1 cellular context compared by ENCODE assay signal in the genomic region with DNA sequence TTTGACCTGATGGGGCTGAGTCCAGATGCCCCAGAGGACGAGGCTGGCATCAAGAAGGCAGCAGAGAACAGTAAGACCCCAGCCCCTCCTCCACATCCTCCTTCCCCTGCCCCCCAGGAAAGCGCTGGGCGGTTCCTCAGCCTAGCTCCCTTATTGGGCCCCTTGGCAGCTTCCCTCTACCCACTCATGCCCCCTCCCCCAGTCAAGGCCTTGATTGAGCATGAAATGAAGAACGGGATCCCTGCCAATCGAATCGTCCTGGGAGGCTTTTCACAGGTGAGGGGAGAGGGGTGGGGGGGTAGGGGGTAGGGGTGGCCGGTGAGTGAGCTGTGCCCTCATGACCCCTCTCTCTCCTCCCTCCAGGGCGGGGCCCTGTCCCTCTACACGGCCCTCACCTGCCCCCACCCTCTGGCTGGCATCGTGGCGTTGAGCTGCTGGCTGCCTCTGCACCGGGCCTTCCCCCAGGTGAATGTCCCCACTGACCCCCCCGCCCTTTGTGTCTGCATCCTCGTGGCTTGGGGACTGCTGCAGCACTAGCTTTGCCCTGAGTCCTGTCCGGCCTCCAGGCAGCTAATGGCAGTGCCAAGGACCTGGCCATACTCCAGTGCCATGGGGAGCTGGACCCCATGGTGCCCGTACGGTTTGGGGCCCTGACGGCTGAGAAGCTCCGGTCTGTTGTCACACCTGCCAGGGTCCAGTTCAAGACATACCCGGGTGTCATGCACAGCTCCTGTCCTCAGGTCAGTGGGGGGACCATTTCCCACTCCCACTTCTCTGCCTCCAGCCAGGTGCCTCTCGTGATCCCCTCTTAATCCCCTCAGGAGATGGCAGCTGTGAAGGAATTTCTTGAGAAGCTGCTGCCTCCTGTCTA.
TF ChIP-seq lines count a peak whose summit lies in the region.

No MANE protein-coding gene starts in this region.

TF ChIP-seq in liver, 16 proteins besides CTCF, POLR2A, EP300 and RAD21:
- TF ChIP-seq, protein P1, sequence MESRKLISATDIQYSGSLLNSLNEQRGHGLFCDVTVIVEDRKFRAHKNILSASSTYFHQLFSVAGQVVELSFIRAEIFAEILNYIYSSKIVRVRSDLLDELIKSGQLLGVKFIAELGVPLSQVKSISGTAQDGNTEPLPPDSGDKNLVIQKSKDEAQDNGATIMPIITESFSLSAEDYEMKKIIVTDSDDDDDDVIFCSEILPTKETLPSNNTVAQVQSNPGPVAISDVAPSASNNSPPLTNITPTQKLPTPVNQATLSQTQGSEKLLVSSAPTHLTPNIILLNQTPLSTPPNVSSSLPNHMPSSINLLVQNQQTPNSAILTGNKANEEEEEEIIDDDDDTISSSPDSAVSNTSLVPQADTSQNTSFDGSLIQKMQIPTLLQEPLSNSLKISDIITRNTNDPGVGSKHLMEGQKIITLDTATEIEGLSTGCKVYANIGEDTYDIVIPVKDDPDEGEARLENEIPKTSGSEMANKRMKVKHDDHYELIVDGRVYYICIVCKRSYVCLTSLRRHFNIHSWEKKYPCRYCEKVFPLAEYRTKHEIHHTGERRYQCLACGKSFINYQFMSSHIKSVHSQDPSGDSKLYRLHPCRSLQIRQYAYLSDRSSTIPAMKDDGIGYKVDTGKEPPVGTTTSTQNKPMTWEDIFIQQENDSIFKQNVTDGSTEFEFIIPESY (IDR thresholded peaks at IDR 0.05), result no peak
- TF ChIP-seq, protein P2, sequence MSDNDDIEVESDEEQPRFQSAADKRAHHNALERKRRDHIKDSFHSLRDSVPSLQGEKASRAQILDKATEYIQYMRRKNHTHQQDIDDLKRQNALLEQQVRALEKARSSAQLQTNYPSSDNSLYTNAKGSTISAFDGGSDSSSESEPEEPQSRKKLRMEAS (IDR thresholded peaks at IDR 0.05), result no peak
- TF ChIP-seq, protein P3, sequence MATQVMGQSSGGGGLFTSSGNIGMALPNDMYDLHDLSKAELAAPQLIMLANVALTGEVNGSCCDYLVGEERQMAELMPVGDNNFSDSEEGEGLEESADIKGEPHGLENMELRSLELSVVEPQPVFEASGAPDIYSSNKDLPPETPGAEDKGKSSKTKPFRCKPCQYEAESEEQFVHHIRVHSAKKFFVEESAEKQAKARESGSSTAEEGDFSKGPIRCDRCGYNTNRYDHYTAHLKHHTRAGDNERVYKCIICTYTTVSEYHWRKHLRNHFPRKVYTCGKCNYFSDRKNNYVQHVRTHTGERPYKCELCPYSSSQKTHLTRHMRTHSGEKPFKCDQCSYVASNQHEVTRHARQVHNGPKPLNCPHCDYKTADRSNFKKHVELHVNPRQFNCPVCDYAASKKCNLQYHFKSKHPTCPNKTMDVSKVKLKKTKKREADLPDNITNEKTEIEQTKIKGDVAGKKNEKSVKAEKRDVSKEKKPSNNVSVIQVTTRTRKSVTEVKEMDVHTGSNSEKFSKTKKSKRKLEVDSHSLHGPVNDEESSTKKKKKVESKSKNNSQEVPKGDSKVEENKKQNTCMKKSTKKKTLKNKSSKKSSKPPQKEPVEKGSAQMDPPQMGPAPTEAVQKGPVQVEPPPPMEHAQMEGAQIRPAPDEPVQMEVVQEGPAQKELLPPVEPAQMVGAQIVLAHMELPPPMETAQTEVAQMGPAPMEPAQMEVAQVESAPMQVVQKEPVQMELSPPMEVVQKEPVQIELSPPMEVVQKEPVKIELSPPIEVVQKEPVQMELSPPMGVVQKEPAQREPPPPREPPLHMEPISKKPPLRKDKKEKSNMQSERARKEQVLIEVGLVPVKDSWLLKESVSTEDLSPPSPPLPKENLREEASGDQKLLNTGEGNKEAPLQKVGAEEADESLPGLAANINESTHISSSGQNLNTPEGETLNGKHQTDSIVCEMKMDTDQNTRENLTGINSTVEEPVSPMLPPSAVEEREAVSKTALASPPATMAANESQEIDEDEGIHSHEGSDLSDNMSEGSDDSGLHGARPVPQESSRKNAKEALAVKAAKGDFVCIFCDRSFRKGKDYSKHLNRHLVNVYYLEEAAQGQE (IDR thresholded peaks at IDR 0.05), result no peak
- TF ChIP-seq FOXA1 (IDR thresholded peaks at IDR 0.05) (no peak), FOXA2 (IDR thresholded peaks at IDR 0.05) (no peak), GABPA (IDR thresholded peaks at IDR 0.05 in 1 of 2, conservative IDR thresholded peaks at IDR 0.05 in 1 of 2) (no peak)
- TF ChIP-seq, protein P4, sequence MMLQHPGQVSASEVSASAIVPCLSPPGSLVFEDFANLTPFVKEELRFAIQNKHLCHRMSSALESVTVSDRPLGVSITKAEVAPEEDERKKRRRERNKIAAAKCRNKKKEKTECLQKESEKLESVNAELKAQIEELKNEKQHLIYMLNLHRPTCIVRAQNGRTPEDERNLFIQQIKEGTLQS (IDR thresholded peaks at IDR 0.05), result no peak
